8 cellular contexts compared by ENCODE assay signal in the genomic region with DNA sequence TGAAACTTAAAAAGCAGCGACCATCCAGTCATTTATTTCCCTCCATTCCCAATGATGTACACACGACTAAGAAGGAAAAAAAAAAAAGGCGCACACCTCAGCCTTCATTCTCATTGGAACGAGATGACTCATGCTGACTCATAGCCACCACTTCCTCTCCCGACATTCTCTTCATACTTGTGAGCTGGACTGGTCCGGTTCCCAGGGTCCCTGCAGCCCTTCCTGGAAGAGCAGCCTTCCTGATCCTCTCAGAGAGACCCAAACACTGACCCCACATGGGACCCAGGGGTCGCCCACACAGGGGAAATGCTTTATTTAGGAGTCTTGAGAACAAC.
DNase-seq lines count a peak whose midpoint lies in the region; ATAC-seq, FAIRE-seq and TF ChIP-seq lines count a peak whose summit lies in the region.
"Not testable (repeated sequence)": the region's sequence is repeated elsewhere in the genome, so short reads cannot be mapped to it uniquely, and the experiment has no call there.

No MANE protein-coding gene starts in this region.

- H4K20me1 ChIP-seq in keratinocyte (ENCODE audit: control insufficient read depth, extremely low read depth, insufficient read depth, low read length), result not testable (repeated sequence)

- ATAC-seq in GM19328 (IDR thresholded peaks at IDR 0.05; ENCODE audit: unreplicated experiment) (peak; percentile 52), HG02763 (IDR thresholded peaks at IDR 0.05; ENCODE audit: unreplicated experiment) (peak; percentile 65)

- peak overlapping the region; percentile 78 for H3K9ac ChIP-seq in HUES6 (ENCODE audit: low read length)
- not testable (repeated sequence) for H3K9ac ChIP-seq in colonic mucosa (ENCODE audit: low read depth in 2 of 2, low read length in 2 of 2)
- H3K9ac ChIP-seq in keratinocyte (ENCODE audit: control insufficient read depth, extremely low read depth, insufficient read depth, low read length), result peak overlapping the region; percentile 66

- not testable (repeated sequence) for BruUV-seq in A673 (replicated peaks; lab: Mats Ljungman, UMichigan)

- intact Hi-C loops in A673 (cut with micrococcal nuclease; ENCODE audit: unreplicated experiment); activated CD4-positive, alpha-beta memory T cell treated with anti-CD3 and anti-CD28 coated beads for 36 hours (cut with micrococcal nuclease); colonic mucosa (cut with DNase I); sigmoid colon (cut with DNase I): not testable (repeated sequence)

- H3K27ac ChIP-seq in A673 (ENCODE audit: low read depth, low read length, poor library complexity, severe bottlenecking) (peak overlapping the region; percentile 65), HUES6 (ENCODE audit: low read depth, low read length) (peak overlapping the region; percentile 75; the same call in 1 of the 2 replicates), colonic mucosa (peak overlapping the region; percentile 50), keratinocyte (ENCODE audit: control insufficient read depth, insufficient read depth, low read length) (peak overlapping the region; percentile 63), sigmoid colon (peak overlapping the region; percentile 66 to 78 (median 72))

- not testable (repeated sequence) for H3K4me1 ChIP-seq in A673 (ENCODE audit: insufficient read depth, low read length, poor library complexity, severe bottlenecking); HUES6 (ENCODE audit: control insufficient read depth, insufficient read depth, low read length); colonic mucosa
- H3K4me1 ChIP-seq in keratinocyte (ENCODE audit: control insufficient read depth, extremely low read depth, insufficient read depth, low read length) (peaks cover 21% of the 10 kb centered on the region), sigmoid colon (peaks cover 0 to 11% (median 4%) of the 10 kb centered on the region in 4 donors)

- peaks cover 13% of the 10 kb centered on the region for H3K36me3 Mint-ChIP-seq in activated CD4-positive, alpha-beta memory T cell treated with anti-CD3 and anti-CD28 coated beads for 36 hours

- not testable (repeated sequence) for H3K27me3 Mint-ChIP-seq in activated CD4-positive, alpha-beta memory T cell treated with anti-CD3 and anti-CD28 coated beads for 36 hours

- H3K4me3 Mint-ChIP-seq in activated CD4-positive, alpha-beta memory T cell treated with anti-CD3 and anti-CD28 coated beads for 36 hours, result peak overlapping the region; percentile 49

- H3K27ac Mint-ChIP-seq in activated CD4-positive, alpha-beta memory T cell treated with anti-CD3 and anti-CD28 coated beads for 36 hours, result not testable (repeated sequence)

- TF ChIP-seq CTCF in A673 (conservative IDR thresholded peaks at IDR 0.05; ENCODE audit: low read depth, low read length); colonic mucosa (IDR thresholded peaks at IDR 0.05); keratinocyte (optimal IDR thresholded peaks at IDR 0.05 in 1 of 3, IDR thresholded peaks at IDR 0.05 in 1 of 3, conservative IDR thresholded peaks at IDR 0.05 in 1 of 3; ENCODE audit: extremely low read depth in 1 of 3, insufficient read depth in 2 of 3, low read length in 3 of 3); sigmoid colon (IDR thresholded peaks at IDR 0.05): not testable (repeated sequence)

- not testable (repeated sequence) for TF ChIP-seq POLR2A in sigmoid colon (IDR thresholded peaks at IDR 0.05)

- FAIRE-seq in keratinocyte (lab: Jason Lieb, UNC), result peak; percentile 75

- not testable (repeated sequence) for DNase-seq in A673 (ENCODE audit: low spot score); activated CD4-positive, alpha-beta memory T cell treated with anti-CD3 and anti-CD28 coated beads for 36 hours; colonic mucosa; keratinocyte (ENCODE audit: low read depth, low spot score); sigmoid colon

- not testable (repeated sequence) for H3K9me1 ChIP-seq in keratinocyte (ENCODE audit: control insufficient read depth, extremely low read depth, insufficient read depth, low read length)

- H3K9me3 Mint-ChIP-seq in activated CD4-positive, alpha-beta memory T cell treated with anti-CD3 and anti-CD28 coated beads for 36 hours, result not testable (repeated sequence)

- CTCF ChIA-PET in A673 (lab: Charles Lee); activated CD4-positive, alpha-beta memory T cell treated with anti-CD3 and anti-CD28 coated beads for 36 hours (lab: Charles Lee): not testable (repeated sequence)

- POLR2A ChIA-PET in A673 (lab: Charles Lee; ENCODE audit: low non-redundant PET); activated CD4-positive, alpha-beta memory T cell treated with anti-CD3 and anti-CD28 coated beads for 36 hours (lab: Charles Lee): not testable (repeated sequence)

- not testable (repeated sequence) for H3K4me2 ChIP-seq in keratinocyte (ENCODE audit: control insufficient read depth, extremely low read depth, insufficient read depth, low read depth, low read length)

- H3K36me3 ChIP-seq in A673 (ENCODE audit: insufficient read depth, low read length, poor library complexity, severe bottlenecking); HUES6 (ENCODE audit: control insufficient read depth, insufficient read depth, low read length); colonic mucosa; keratinocyte (ENCODE audit: control insufficient read depth in 2 of 2, extremely low read depth in 1 of 2, insufficient read depth in 2 of 2, low read length in 2 of 2); sigmoid colon: not testable (repeated sequence)

- H3K4me1 Mint-ChIP-seq in activated CD4-positive, alpha-beta memory T cell treated with anti-CD3 and anti-CD28 coated beads for 36 hours (ENCODE audit: low read depth), result peaks cover 17% of the 10 kb centered on the region

- not testable (repeated sequence) for H3K9me3 ChIP-seq in A673 (ENCODE audit: low read depth, low read length, poor library complexity, severe bottlenecking); HUES6 (ENCODE audit: control insufficient read depth, insufficient read depth, low read depth, low read length); colonic mucosa; keratinocyte (ENCODE audit: control insufficient read depth, low read depth, low read length); sigmoid colon

- dilution Hi-C loops in keratinocyte (cut with MboI; ENCODE audit: extremely low pct_ligation_motif_present, low sequenced_read_pairs), result not testable (repeated sequence)

- WGBS in sigmoid colon, 2 donors, result 0% methylated on average over 3 to 4 of the region's 7 CpGs

- not testable (repeated sequence) for TF ChIP-seq EP300 in sigmoid colon (IDR thresholded peaks at IDR 0.05)

- peaks cover 28% of the 10 kb centered on the region for H3K79me2 ChIP-seq in keratinocyte (ENCODE audit: control insufficient read depth, insufficient read depth, low read length)

- not testable (repeated sequence) for H3K27me3 ChIP-seq in A673 (replicated peaks; ENCODE audit: insufficient read depth, low read depth, low read length, poor library complexity); HUES6 (ENCODE audit: control insufficient read depth, insufficient read depth, low read length); colonic mucosa; keratinocyte (ENCODE audit: control insufficient read depth, extremely low read depth, insufficient read depth, low read length); sigmoid colon

- H2AFZ ChIP-seq in keratinocyte (ENCODE audit: control insufficient read depth, low read length), result not testable (repeated sequence)

- H3K4me3 ChIP-seq in A673 (ENCODE audit: low read depth, low read length, poor library complexity, severe bottlenecking) (peak overlapping the region; percentile 38), HUES6 (ENCODE audit: low read depth, low read length) (peak overlapping the region; percentile 52), keratinocyte (ENCODE audit: control insufficient read depth in 2 of 3, extremely low read depth in 1 of 3, insufficient read depth in 2 of 3, low read depth in 1 of 3, low read length in 3 of 3) (peak overlapping the region; percentile 44 to 61 (median 47)), sigmoid colon (peak overlapping the region in 3 of 4 donors; percentile 19 to 27 (median 27))
- H3K4me3 ChIP-seq in colonic mucosa, result not testable (repeated sequence)
